ENCODE assay signal across 27 cellular contexts in genomic region chrX:46301903-46302302, GRCh38.
"Had no signal": no experiment of that assay in that cellular context is flagged by ENCODE, and none has a peak within 500 bp of the region (broad histone marks: within the 10 kb centered on the region; RNA-seq: fewer than 3 reads in every experiment).

No MANE protein-coding gene starts in this region.

- H3K27ac Mint-ChIP-seq: effector memory CD8-positive, alpha-beta T cell; memory B cell; mesothelial cell of epicardium; naive B cell; natural killer cell treated with Interleukin-12 subunit alpha and Interleukin-12 subunit beta and Interleukin-15 and Interleukin-18, amount 100 ng/mL, for 72 hours; stimulated activated effector memory CD8-positive, alpha-beta T cell treated with anti-CD3 and anti-CD28 coated beads, Interleukin-12 subunit alpha, Interleukin-12 subunit beta, amount 100 ng/mL, for 72 hours had no signal

- DNase-seq: cortex of kidney; effector memory CD8-positive, alpha-beta T cell; gastrocnemius medialis; heart right ventricle; hippocampal formation; mucosa of descending colon; naive B cell; stimulated activated CD4-positive, alpha-beta T cell treated with anti-CD3 and anti-CD28 coated beads, Interleukin-2, amount 100 ng/mL, for 24 hours; stimulated activated CD4-positive, alpha-beta T cell treated with anti-CD3 and anti-CD28 coated beads, Interleukin-4, amount 100 ng/mL, for 24 hours; stimulated activated naive CD4-positive, alpha-beta T cell treated with Interleukin-2 at 50 U/mL for 16 hours; stomach; testis; tibial artery; upper lobe of left lung had no signal

- H3K27me3 ChIP-seq: gastrocnemius medialis, neutrophil, stomach, testis, tibial artery, upper lobe of left lung had no signal

- FAIRE-seq: keratinocyte, urothelium cell line had no signal

- H3K79me2 ChIP-seq: parathyroid adenoma had no signal

- ATAC-seq: effector memory CD8-positive, alpha-beta T cell; gastrocnemius medialis; heart right ventricle; left lobe of liver; mucosa of descending colon; natural killer cell treated with Interleukin-12 subunit alpha and Interleukin-12 subunit beta and Interleukin-15 and Interleukin-18, amount 100 ng/mL, for 72 hours; sciatic nerve; stimulated activated effector memory CD8-positive, alpha-beta T cell treated with anti-CD3 and anti-CD28 coated beads, Interleukin-12 subunit alpha, Interleukin-12 subunit beta, amount 100 ng/mL, for 72 hours had no signal

- H3K9me3 Mint-ChIP-seq: effector memory CD8-positive, alpha-beta T cell had no signal

- H3K4me3 ChIP-seq: gastrocnemius medialis, heart right ventricle, lung, mucosa of descending colon, stomach, testis, tibial artery, upper lobe of left lung had no signal

- H3K27ac ChIP-seq: gastrocnemius medialis, heart right ventricle, neutrophil, parathyroid adenoma, stomach, testis, tibial artery, upper lobe of left lung had no signal

- H3K36me3 Mint-ChIP-seq: memory B cell; stimulated activated effector memory CD8-positive, alpha-beta T cell treated with anti-CD3 and anti-CD28 coated beads, Interleukin-12 subunit alpha, Interleukin-12 subunit beta, amount 100 ng/mL, for 72 hours had no signal

- H3K27me3 Mint-ChIP-seq: progenitor cell of endocrine pancreas had no signal

- H3K4me3 Mint-ChIP-seq: effector memory CD8-positive, alpha-beta T cell; memory B cell; mesothelial cell of epicardium; naive B cell; natural killer cell treated with Interleukin-12 subunit alpha and Interleukin-12 subunit beta and Interleukin-15 and Interleukin-18, amount 100 ng/mL, for 72 hours; neural crest cell; stimulated activated effector memory CD8-positive, alpha-beta T cell treated with anti-CD3 and anti-CD28 coated beads, Interleukin-12 subunit alpha, Interleukin-12 subunit beta, amount 100 ng/mL, for 72 hours had no signal

- H2AFZ ChIP-seq: parathyroid adenoma had no signal

- H3K36me3 ChIP-seq: gastrocnemius medialis, heart right ventricle, neutrophil, stomach, tibial artery, upper lobe of left lung had no signal

- H3K9ac ChIP-seq: parathyroid adenoma had no signal

- H3K4me1 Mint-ChIP-seq: memory B cell; mesothelial cell of epicardium; neural crest cell; stimulated activated effector memory CD8-positive, alpha-beta T cell treated with anti-CD3 and anti-CD28 coated beads, Interleukin-12 subunit alpha, Interleukin-12 subunit beta, amount 100 ng/mL, for 72 hours had no signal

- H3K9me3 ChIP-seq: gastrocnemius medialis, neutrophil, testis had no signal

- H3K4me1 ChIP-seq: gastrocnemius medialis, heart right ventricle, parathyroid adenoma, stomach, testis, tibial artery, upper lobe of left lung had no signal
